Comparison of ENCODE assay signal across 2 cellular contexts in the genomic region with DNA sequence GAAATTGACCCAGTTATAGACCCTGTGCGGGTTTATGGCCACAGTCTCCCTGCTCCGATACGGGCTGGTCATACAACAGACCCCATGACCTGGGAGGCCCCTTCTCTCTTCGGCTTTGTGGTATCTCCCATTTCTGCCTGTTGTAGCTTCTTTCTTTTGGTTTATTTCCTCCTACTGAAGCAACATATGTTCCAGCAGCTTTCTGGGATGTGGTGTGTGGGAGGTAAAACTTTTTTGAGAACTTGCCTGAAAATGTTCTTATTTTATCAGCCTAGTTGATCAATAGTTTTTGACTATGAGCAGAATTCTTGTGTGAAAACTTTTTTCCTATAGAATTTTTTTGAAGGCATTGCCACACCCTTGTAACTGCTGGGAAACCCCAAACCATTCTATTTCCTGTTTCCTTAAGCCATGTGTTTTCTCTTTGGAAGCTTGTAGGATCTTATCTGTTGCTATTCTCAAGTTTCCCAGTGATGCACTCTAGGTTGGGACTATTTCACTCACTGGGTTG.
TF ChIP-seq lines count a peak whose summit lies in the region.

No MANE protein-coding gene starts in this region.

TF ChIP-seq in GM23338, 12 proteins besides CTCF, POLR2A, EP300 and RAD21 (continues in another document):
- TF ChIP-seq, protein P1, sequence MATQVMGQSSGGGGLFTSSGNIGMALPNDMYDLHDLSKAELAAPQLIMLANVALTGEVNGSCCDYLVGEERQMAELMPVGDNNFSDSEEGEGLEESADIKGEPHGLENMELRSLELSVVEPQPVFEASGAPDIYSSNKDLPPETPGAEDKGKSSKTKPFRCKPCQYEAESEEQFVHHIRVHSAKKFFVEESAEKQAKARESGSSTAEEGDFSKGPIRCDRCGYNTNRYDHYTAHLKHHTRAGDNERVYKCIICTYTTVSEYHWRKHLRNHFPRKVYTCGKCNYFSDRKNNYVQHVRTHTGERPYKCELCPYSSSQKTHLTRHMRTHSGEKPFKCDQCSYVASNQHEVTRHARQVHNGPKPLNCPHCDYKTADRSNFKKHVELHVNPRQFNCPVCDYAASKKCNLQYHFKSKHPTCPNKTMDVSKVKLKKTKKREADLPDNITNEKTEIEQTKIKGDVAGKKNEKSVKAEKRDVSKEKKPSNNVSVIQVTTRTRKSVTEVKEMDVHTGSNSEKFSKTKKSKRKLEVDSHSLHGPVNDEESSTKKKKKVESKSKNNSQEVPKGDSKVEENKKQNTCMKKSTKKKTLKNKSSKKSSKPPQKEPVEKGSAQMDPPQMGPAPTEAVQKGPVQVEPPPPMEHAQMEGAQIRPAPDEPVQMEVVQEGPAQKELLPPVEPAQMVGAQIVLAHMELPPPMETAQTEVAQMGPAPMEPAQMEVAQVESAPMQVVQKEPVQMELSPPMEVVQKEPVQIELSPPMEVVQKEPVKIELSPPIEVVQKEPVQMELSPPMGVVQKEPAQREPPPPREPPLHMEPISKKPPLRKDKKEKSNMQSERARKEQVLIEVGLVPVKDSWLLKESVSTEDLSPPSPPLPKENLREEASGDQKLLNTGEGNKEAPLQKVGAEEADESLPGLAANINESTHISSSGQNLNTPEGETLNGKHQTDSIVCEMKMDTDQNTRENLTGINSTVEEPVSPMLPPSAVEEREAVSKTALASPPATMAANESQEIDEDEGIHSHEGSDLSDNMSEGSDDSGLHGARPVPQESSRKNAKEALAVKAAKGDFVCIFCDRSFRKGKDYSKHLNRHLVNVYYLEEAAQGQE (IDR thresholded peaks at IDR 0.05; ENCODE audit: unreplicated experiment) = no peak
- no peak for TF ChIP-seq NANOG (IDR thresholded peaks at IDR 0.05; ENCODE audit: borderline replicate concordance)
- no peak for TF ChIP-seq ZNF114 (CRISPR knock-in tag; IDR thresholded peaks at IDR 0.05)
- TF ChIP-seq, protein P2, sequence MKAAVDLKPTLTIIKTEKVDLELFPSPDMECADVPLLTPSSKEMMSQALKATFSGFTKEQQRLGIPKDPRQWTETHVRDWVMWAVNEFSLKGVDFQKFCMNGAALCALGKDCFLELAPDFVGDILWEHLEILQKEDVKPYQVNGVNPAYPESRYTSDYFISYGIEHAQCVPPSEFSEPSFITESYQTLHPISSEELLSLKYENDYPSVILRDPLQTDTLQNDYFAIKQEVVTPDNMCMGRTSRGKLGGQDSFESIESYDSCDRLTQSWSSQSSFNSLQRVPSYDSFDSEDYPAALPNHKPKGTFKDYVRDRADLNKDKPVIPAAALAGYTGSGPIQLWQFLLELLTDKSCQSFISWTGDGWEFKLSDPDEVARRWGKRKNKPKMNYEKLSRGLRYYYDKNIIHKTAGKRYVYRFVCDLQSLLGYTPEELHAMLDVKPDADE (IDR thresholded peaks at IDR 0.05) = no peak
- TF ChIP-seq JUNB (IDR thresholded peaks at IDR 0.05; ENCODE audit: unreplicated experiment) = no peak
- no peak for TF ChIP-seq CREB1 (CRISPR knock-in tag; IDR thresholded peaks at IDR 0.05; ENCODE audit: low read depth)
- TF ChIP-seq STAT1 (IDR thresholded peaks at IDR 0.05; ENCODE audit: unreplicated experiment) = no peak
- TF ChIP-seq EZH2 (IDR thresholded peaks at IDR 0.05; ENCODE audit: low read depth, unreplicated experiment) = no peak
- TF ChIP-seq EZH2phosphoT487 (IDR thresholded peaks at IDR 0.05; ENCODE audit: unreplicated experiment) = no peak

TF ChIP-seq in PFSK-1, 5 proteins besides CTCF, POLR2A, EP300 and RAD21 (continued from another document):
- TF ChIP-seq, protein P1 (IDR thresholded peaks at IDR 0.05; ENCODE audit: insufficient read depth in 1 of 2, low read depth in 2 of 2, low read length in 2 of 2) = no peak
- TF ChIP-seq TAF1 (IDR thresholded peaks at IDR 0.05; ENCODE audit: borderline replicate concordance, insufficient read depth, low read length) = peak; percentile 30; the same call in 1 of the 2 replicates
